11 cellular contexts compared by ENCODE assay signal in genomic region chr18:58148954-58149471, GRCh38.
DNase-seq lines count a peak whose midpoint lies in the region; ATAC-seq and TF ChIP-seq lines count a peak whose summit lies in the region.
"Had no signal": no experiment of that assay in that cellular context is flagged by ENCODE, and none has a peak within 500 bp of the region (broad histone marks: within the 10 kb centered on the region; RNA-seq: fewer than 3 reads in every experiment).

No MANE protein-coding gene starts in this region.

- H3K27me3 ChIP-seq in SK-N-SH (ENCODE audit: insufficient read depth), result no peaks in the 10 kb centered on the region

- H3K9me3 ChIP-seq in mucosa of descending colon (no peaks in the 10 kb centered on the region), SK-N-SH (no peaks in the 10 kb centered on the region)
- H3K9me3 ChIP-seq: lower lobe of right lung had no signal

- TF ChIP-seq RAD21 in SK-N-SH (IDR thresholded peaks at IDR 0.05; ENCODE audit: low read length), result no peak

- TF ChIP-seq CTCF in mucosa of descending colon (IDR thresholded peaks at IDR 0.05) (no peak), SK-N-SH (IDR thresholded peaks at IDR 0.05) (no peak), RWPE1 (conservative IDR thresholded peaks at IDR 0.05; ENCODE audit: low read depth) (no peak)

- in situ Hi-C loops in ACHN (cut with HindIII; ENCODE audit: low pct_ligation_motif_present, low pct_unique_long_range_greater_than_20kb, low sequenced_read_pairs), result no loop called here

- no peaks in the 10 kb centered on the region for H3K79me2 ChIP-seq in SK-N-SH (ENCODE audit: insufficient read depth)

- H4K20me1 ChIP-seq in SK-N-SH (ENCODE audit: insufficient read depth), result no peaks in the 10 kb centered on the region

- H3K4me1 ChIP-seq in mucosa of descending colon (ENCODE audit: low read depth) (peaks cover 3% of the 10 kb centered on the region), SK-N-SH (ENCODE audit: control insufficient read depth in 1 of 2, insufficient read depth in 2 of 2, low read depth in 1 of 2, low read length in 1 of 2) (no peaks in the 10 kb centered on the region)

- POLR2A ChIA-PET in SK-N-SH (lab: Yijun Ruan, JAX) (no interaction called here), RWPE1 (lab: Yijun Ruan, JAX; ENCODE audit: low non-redundant PET) (no interaction called here)

- WGBS in SK-N-SH (ENCODE audit: low lambda C conversion rate), result 81% methylated on average over 7 of the region's 7 CpGs

- DNase-seq in NAMALWA (ENCODE audit: low spot score), result peak; percentile 52
- DNase-seq in mucosa of descending colon, result peak in 1 of 3 donors; percentile 55
- no peak for DNase-seq in SK-N-SH
- no peak for DNase-seq in ACHN
- no peak for DNase-seq in activated T-cell treated with anti-CD3 and anti-CD28 coated beads, Interleukin-2, amount 50 U/mL, for 1 hour
- DNase-seq in RWPE1 (ENCODE audit: low spot score), result no peak
- DNase-seq: aorta, lower lobe of right lung had no signal

- CTCF ChIA-PET in SK-N-SH (lab: Yijun Ruan, JAX) (interaction anchor here (0.8 to 1.8 kb wide), 4 partner anchors 13 to 106 kb away, joined by 4 to 5 read pairs (median 4); partner anchors contain the start of gene NEDD4L), RWPE1 (lab: Yijun Ruan, JAX) (no interaction called here)

- no peaks in the 10 kb centered on the region for H3F3A ChIP-seq in SK-N-SH (replicated peaks; ENCODE audit: insufficient read depth)

- no peak for TF ChIP-seq EP300 in SK-N-SH (IDR thresholded peaks at IDR 0.05; ENCODE audit: borderline replicate concordance in 1 of 2, low read depth in 1 of 2, low read length in 1 of 2)

- peak; percentile 84 for ATAC-seq in GM18867 (IDR thresholded peaks at IDR 0.05; ENCODE audit: unreplicated experiment)
- peak; percentile 77 for ATAC-seq in HG02588 (IDR thresholded peaks at IDR 0.05; ENCODE audit: unreplicated experiment)
- peak; percentile 91 for ATAC-seq in mucosa of descending colon

- H3K9me2 ChIP-seq in SK-N-SH, result no peaks in the 10 kb centered on the region

- H3K4me3 ChIP-seq in mucosa of descending colon (no peak overlapping the region), SK-N-SH (ENCODE audit: low read depth in 2 of 2, low read length in 1 of 2) (no peak overlapping the region)
- H3K4me3 ChIP-seq: lower lobe of right lung, smooth muscle cell had no signal

- no peak overlapping the region for H3K4me2 ChIP-seq in SK-N-SH
- H3K4me2 ChIP-seq: smooth muscle cell had no signal

- intact Hi-C loops in mucosa of descending colon (cut with DNase I, micrococcal nuclease), result no loop called here

- no peak overlapping the region for H3K9ac ChIP-seq in SK-N-SH

- H3K27ac ChIP-seq in SK-N-SH (ENCODE audit: low read depth in 2 of 2, low read length in 1 of 2), result no peak overlapping the region
- H3K27ac ChIP-seq in RWPE1, result no peak overlapping the region
- H3K27ac ChIP-seq: lower lobe of right lung had no signal

- H3K36me3 ChIP-seq in mucosa of descending colon (ENCODE audit: low read depth) (no peaks in the 10 kb centered on the region), SK-N-SH (replicated peaks in 1 of 2; ENCODE audit: control insufficient read depth in 1 of 2, insufficient read depth in 2 of 2, low read length in 1 of 2) (no peaks in the 10 kb centered on the region)
- H3K36me3 ChIP-seq: lower lobe of right lung had no signal

- H2AFZ ChIP-seq in SK-N-SH (ENCODE audit: low read depth), result no peak overlapping the region

TF ChIP-seq in SK-N-SH, 30 proteins besides CTCF, POLR2A, EP300 and RAD21:
- no peak for TF ChIP-seq MEF2A (IDR thresholded peaks at IDR 0.05; ENCODE audit: borderline replicate concordance, low read depth)
- no peak for TF ChIP-seq TAF1 (IDR thresholded peaks at IDR 0.05; ENCODE audit: borderline replicate concordance, low read depth, low read length)
- TF ChIP-seq GABPA (IDR thresholded peaks at IDR 0.05; ENCODE audit: low read depth), result no peak
- no peak for TF ChIP-seq ELF1 (IDR thresholded peaks at IDR 0.05)
- no peak for TF ChIP-seq NFIC (IDR thresholded peaks at IDR 0.05; ENCODE audit: borderline replicate concordance)
- TF ChIP-seq TEAD4 (IDR thresholded peaks at IDR 0.05; ENCODE audit: borderline replicate concordance, insufficient read depth), result no peak
- no peak for TF ChIP-seq GATA2 (CRISPR knock-in tag; IDR thresholded peaks at IDR 0.05)
TF ChIP-seq in SK-N-SH: peak in this region for 0.
